Comparison of ENCODE assay signal across 15 cellular contexts in genomic region chr10:45575966-45576597, GRCh38.
DNase-seq lines count a peak whose midpoint lies in the region; ATAC-seq, FAIRE-seq and TF ChIP-seq lines count a peak whose summit lies in the region.
"Had no signal": no experiment of that assay in that cellular context is flagged by ENCODE, and none has a peak within 500 bp of the region (broad histone marks: within the 10 kb centered on the region; RNA-seq: fewer than 3 reads in every experiment).

No MANE protein-coding gene starts in this region.

- FAIRE-seq in small intestine (lab: Jason Lieb, UNC) = no peak
- FAIRE-seq: GM12891 had no signal

- no peak for DNase-seq in right lobe of liver
- DNase-seq in small intestine = peak; percentile 46
- DNase-seq in NCI-H345 treated with DMSO at 0.1 percent for 48 hours (lab: John Stamatoyannopoulos, UW; ENCODE audit: unreplicated experiment) = no peak
- DNase-seq in activated gamma-delta T cell (lab: John Stamatoyannopoulos, UW) = no peak
- no peak for DNase-seq in aorta
- DNase-seq in GM10266 (ENCODE audit: extremely low spot score) = no peak
- DNase-seq: ACHN; CD4-positive, alpha-beta T cell; DMS79; GOT3 had no signal

- H3K4me3 ChIP-seq in HUES6 (ENCODE audit: low read depth, low read length) (no peak overlapping the region), iPS-18a (ENCODE audit: low read length) (no peak overlapping the region), right lobe of liver (no peak overlapping the region), small intestine (ENCODE audit: low read depth in 1 of 2, low read length in 2 of 2) (no peak overlapping the region), aorta (ENCODE audit: low read length in 2 of 2) (no peak overlapping the region)
- H3K4me3 ChIP-seq: BLaER1 treated with 17β-estradiol and CSF1 and Interleukin-3, amounts not matched to agents 10 nM and 100 nM; HAP-1 had no signal

- H3K9ac ChIP-seq in HUES6 (ENCODE audit: low read length) = no peak overlapping the region
- no peak overlapping the region for H3K9ac ChIP-seq in iPS-18a (ENCODE audit: low read length)
- H3K9ac ChIP-seq: BLaER1 treated with 17β-estradiol and CSF1 and Interleukin-3, amounts not matched to agents 10 nM and 100 nM had no signal

- no peaks in the 10 kb centered on the region for H3K36me3 ChIP-seq in HUES6 (ENCODE audit: control insufficient read depth, insufficient read depth, low read length)
- no peaks in the 10 kb centered on the region for H3K36me3 ChIP-seq in iPS-18a (ENCODE audit: control insufficient read depth, low read depth, low read length)
- no peaks in the 10 kb centered on the region for H3K36me3 ChIP-seq in right lobe of liver
- H3K36me3 ChIP-seq in small intestine (ENCODE audit: control insufficient read depth in 2 of 2, insufficient read depth in 2 of 2, low read length in 2 of 2) = no peaks in the 10 kb centered on the region
- H3K36me3 ChIP-seq in aorta (ENCODE audit: control insufficient read depth in 1 of 2, insufficient read depth in 2 of 2, low read length in 1 of 2) = no peaks in the 10 kb centered on the region
- H3K36me3 ChIP-seq: BLaER1 treated with 17β-estradiol and CSF1 and Interleukin-3, amounts not matched to agents 10 nM and 100 nM; HAP-1 had no signal

- H3K27me3 ChIP-seq in HUES6 (ENCODE audit: control insufficient read depth, insufficient read depth, low read length) (no peaks in the 10 kb centered on the region), iPS-18a (ENCODE audit: control insufficient read depth, insufficient read depth, low read length) (no peaks in the 10 kb centered on the region), right lobe of liver (no peaks in the 10 kb centered on the region), small intestine (ENCODE audit: control insufficient read depth in 2 of 2, insufficient read depth in 2 of 2, low read length in 2 of 2) (no peaks in the 10 kb centered on the region), aorta (ENCODE audit: control insufficient read depth in 1 of 2, insufficient read depth in 2 of 2, low read length in 1 of 2) (no peaks in the 10 kb centered on the region)
- H3K27me3 ChIP-seq: BLaER1 treated with 17β-estradiol and CSF1 and Interleukin-3, amounts not matched to agents 10 nM and 100 nM had no signal

- no peak for TF ChIP-seq POLR2A in right lobe of liver (IDR thresholded peaks at IDR 0.05)

- WGBS in right lobe of liver (ENCODE audit: insufficient coverage, low coverage, low lambda C conversion rate, missing lambda C conversion rate) = 51% methylated on average over 3 of the region's 3 CpGs
- 27 to 64% (median 46%) methylated on average over 3 of the region's 3 CpGs for WGBS in small intestine, 3 donors
- 93 to 96% methylated on average over 3 of the region's 3 CpGs for WGBS in aorta, 2 donors

- H3K4me1 ChIP-seq in HUES6 (ENCODE audit: control insufficient read depth, insufficient read depth, low read length) (peaks cover 29% of the 10 kb centered on the region), iPS-18a (ENCODE audit: control insufficient read depth, low read depth, low read length) (peaks cover 28% of the 10 kb centered on the region), right lobe of liver (peaks cover 0 to 51% (median 10%) of the 10 kb centered on the region in 4 donors), small intestine (ENCODE audit: control insufficient read depth in 2 of 2, insufficient read depth in 1 of 2, low read depth in 1 of 2, low read length in 1 of 2) (peaks cover 0 to 2% of the 10 kb centered on the region in 2 donors), aorta (ENCODE audit: control insufficient read depth in 1 of 2, insufficient read depth in 2 of 2, low read length in 2 of 2) (no peaks in the 10 kb centered on the region)
- H3K4me1 ChIP-seq: HAP-1 had no signal

- H3K27ac ChIP-seq in HUES6 (ENCODE audit: low read depth, low read length) (0 out of 2 replicates have a peak overlapping the region, but pooled peaks have one; percentile 19), iPS-18a (ENCODE audit: low read length) (peak overlapping the region; percentile 57), right lobe of liver (peak overlapping the region in 2 of 3 donors; percentile 28 to 41), small intestine (ENCODE audit: low read depth in 1 of 2, low read length in 1 of 2) (no peak overlapping the region), aorta (ENCODE audit: low read depth in 1 of 2, low read length in 2 of 2) (no peak overlapping the region)
- H3K27ac ChIP-seq: BLaER1 treated with 17β-estradiol and CSF1 and Interleukin-3, amounts not matched to agents 10 nM and 100 nM had no signal

- peak; percentile 82 to 92 (median 86) for ATAC-seq in right lobe of liver
- no peak for ATAC-seq in aorta (ENCODE audit: low FRiP score)

- TF ChIP-seq CTCF in right lobe of liver (IDR thresholded peaks at IDR 0.05) = no peak
- TF ChIP-seq CTCF in GM10266 (IDR thresholded peaks at IDR 0.05; ENCODE audit: control insufficient read depth, insufficient read depth, low read depth, missing control alignments) = no peak

- no peaks in the 10 kb centered on the region for H3K9me3 ChIP-seq in HUES6 (ENCODE audit: control insufficient read depth, insufficient read depth, low read depth, low read length)
- H3K9me3 ChIP-seq in iPS-18a (ENCODE audit: control insufficient read depth, low read depth, low read length) = no peaks in the 10 kb centered on the region
- H3K9me3 ChIP-seq in right lobe of liver = no peaks in the 10 kb centered on the region
- H3K9me3 ChIP-seq in small intestine (ENCODE audit: control insufficient read depth, low read depth) = no peaks in the 10 kb centered on the region
- no peaks in the 10 kb centered on the region for H3K9me3 ChIP-seq in aorta (ENCODE audit: control insufficient read depth, low read length)
- H3K9me3 ChIP-seq: BLaER1 treated with 17β-estradiol and CSF1 and Interleukin-3, amounts not matched to agents 10 nM and 100 nM; HAP-1 had no signal

- intact Hi-C loops in right lobe of liver (cut with DNase I) (no loop called here), aorta (cut with DNase I) (no loop called here)

Comparison
In these comparisons a context has a peak if more than half of its experiments do, and no peak if none do; other contexts are left out.
1. H3K27ac ChIP-seq: peak in HUES6 (single experiment), iPS-18a (single experiment) and right lobe of liver (2 of 3); none in small intestine (0 of 2) and aorta (0 of 2).